Comparison of ENCODE assay signal across 10 cellular contexts in genomic region chr1:55127827-55128343, GRCh38.
DNase-seq lines count a peak whose midpoint lies in the region; ATAC-seq and TF ChIP-seq lines count a peak whose summit lies in the region.
"Had no signal": no experiment of that assay in that cellular context is flagged by ENCODE, and none has a peak within 500 bp of the region (broad histone marks: within the 10 kb centered on the region; RNA-seq: fewer than 3 reads in every experiment).

No MANE protein-coding gene starts in this region.

- DNase-seq in activated naive CD4-positive, alpha-beta T cell treated with anti-CD3 and anti-CD28 coated beads for 36 hours: peak; percentile 27
- DNase-seq in activated naive CD4-positive, alpha-beta T cell (lab: John Stamatoyannopoulos, UW): no peak
- no peak for DNase-seq in stimulated activated naive B cell treated with anti-CD40 and anti-IgM and Interleukin-4, amounts not matched to agents 10 μg/mL and 1 μg/mL and 100 μg/mL, for 72 hours
- DNase-seq in NCI-H1092 treated with DMSO at 0.1 percent for 48 hours (lab: John Stamatoyannopoulos, UW) (no peak), foreskin keratinocyte (no peak), AG08395 (ENCODE audit: low spot score) (no peak)

- TF ChIP-seq CTCF in foreskin keratinocyte (conservative IDR thresholded peaks at IDR 0.05): no peak

- H3K4me3 Mint-ChIP-seq in activated naive CD4-positive, alpha-beta T cell treated with anti-CD3 and anti-CD28 coated beads for 36 hours: no peak overlapping the region
- H3K4me3 Mint-ChIP-seq in activated T-helper 17 cell treated with anti-CD3 and anti-CD28 coated beads, Interleukin-2, amount 50 U/mL, for 72 hours: peak overlapping the region; percentile 44
- no peak overlapping the region for H3K4me3 Mint-ChIP-seq in stimulated activated naive B cell treated with anti-CD40 and anti-IgM and Interleukin-4, amounts not matched to agents 10 μg/mL and 1 μg/mL and 100 μg/mL, for 72 hours

- no peaks in the 10 kb centered on the region for H3K27me3 ChIP-seq in foreskin keratinocyte
- H3K27me3 ChIP-seq: tibial nerve had no signal

- no peaks in the 10 kb centered on the region for H3K4me1 ChIP-seq in foreskin keratinocyte
- H3K4me1 ChIP-seq: tibial nerve had no signal

- no peaks in the 10 kb centered on the region for H3K27me3 Mint-ChIP-seq in activated naive CD4-positive, alpha-beta T cell treated with anti-CD3 and anti-CD28 coated beads for 36 hours (ENCODE audit: low read depth)
- H3K27me3 Mint-ChIP-seq in activated T-helper 17 cell treated with anti-CD3 and anti-CD28 coated beads, Interleukin-2, amount 50 U/mL, for 72 hours: no peaks in the 10 kb centered on the region
- no peaks in the 10 kb centered on the region for H3K27me3 Mint-ChIP-seq in stimulated activated naive B cell treated with anti-CD40 and anti-IgM and Interleukin-4, amounts not matched to agents 10 μg/mL and 1 μg/mL and 100 μg/mL, for 72 hours

- peaks cover 35% of the 10 kb centered on the region for H3K4me1 Mint-ChIP-seq in activated naive CD4-positive, alpha-beta T cell treated with anti-CD3 and anti-CD28 coated beads for 36 hours (ENCODE audit: low read depth)
- H3K4me1 Mint-ChIP-seq in activated T-helper 17 cell treated with anti-CD3 and anti-CD28 coated beads, Interleukin-2, amount 50 U/mL, for 72 hours: peaks cover 26% of the 10 kb centered on the region
- H3K4me1 Mint-ChIP-seq in stimulated activated naive B cell treated with anti-CD40 and anti-IgM and Interleukin-4, amounts not matched to agents 10 μg/mL and 1 μg/mL and 100 μg/mL, for 72 hours: peaks cover 11 to 22% of the 10 kb centered on the region in 2 donors

- H3K36me3 Mint-ChIP-seq in activated naive CD4-positive, alpha-beta T cell treated with anti-CD3 and anti-CD28 coated beads for 36 hours (ENCODE audit: low read depth): peaks cover 51% of the 10 kb centered on the region
- peaks cover 41% of the 10 kb centered on the region for H3K36me3 Mint-ChIP-seq in activated T-helper 17 cell treated with anti-CD3 and anti-CD28 coated beads, Interleukin-2, amount 50 U/mL, for 72 hours (ENCODE audit: low read depth)
- H3K36me3 Mint-ChIP-seq in stimulated activated naive B cell treated with anti-CD40 and anti-IgM and Interleukin-4, amounts not matched to agents 10 μg/mL and 1 μg/mL and 100 μg/mL, for 72 hours: peaks cover 40 to 44% of the 10 kb centered on the region in 2 donors

- CTCF ChIA-PET in activated naive CD4-positive, alpha-beta T cell treated with anti-CD3 and anti-CD28 coated beads for 36 hours (lab: Charles Lee): interaction anchor here (0.7 kb wide), 1 partner anchor 43 kb away, joined by 3 read pairs; no protein-coding TSS in a partner anchor

- H3K27ac ChIP-seq in foreskin keratinocyte: no peak overlapping the region
- H3K27ac ChIP-seq: KMS-11, tibial nerve had no signal

- peak overlapping the region; percentile 80 for H3K27ac Mint-ChIP-seq in activated naive CD4-positive, alpha-beta T cell treated with anti-CD3 and anti-CD28 coated beads for 36 hours
- peak overlapping the region; percentile 83 for H3K27ac Mint-ChIP-seq in activated T-helper 17 cell treated with anti-CD3 and anti-CD28 coated beads, Interleukin-2, amount 50 U/mL, for 72 hours
- peak overlapping the region; percentile 53 for H3K27ac Mint-ChIP-seq in stimulated activated naive B cell treated with anti-CD40 and anti-IgM and Interleukin-4, amounts not matched to agents 10 μg/mL and 1 μg/mL and 100 μg/mL, for 72 hours

- intact Hi-C loops in activated naive CD4-positive, alpha-beta T cell treated with anti-CD3 and anti-CD28 coated beads for 36 hours (cut with micrococcal nuclease): loop anchor here (1.0 kb wide), 2 partner anchors 12 to 55 kb away; no protein-coding TSS in a partner anchor

- ATAC-seq in HG03060 (IDR thresholded peaks at IDR 0.05; ENCODE audit: low read depth, unreplicated experiment): peak; percentile 70
- peak; percentile 94 for ATAC-seq in activated T-helper 17 cell treated with anti-CD3 and anti-CD28 coated beads, Interleukin-2, amount 50 U/mL, for 72 hours (replicated peaks)
- peak; percentile 95 to 96 for ATAC-seq in stimulated activated naive B cell treated with anti-CD40 and anti-IgM and Interleukin-4, amounts not matched to agents 10 μg/mL and 1 μg/mL and 100 μg/mL, for 72 hours (replicated peaks)
- ATAC-seq in foreskin keratinocyte: no peak

- H3K9me3 Mint-ChIP-seq in activated naive CD4-positive, alpha-beta T cell treated with anti-CD3 and anti-CD28 coated beads for 36 hours: no peaks in the 10 kb centered on the region
- no peaks in the 10 kb centered on the region for H3K9me3 Mint-ChIP-seq in activated T-helper 17 cell treated with anti-CD3 and anti-CD28 coated beads, Interleukin-2, amount 50 U/mL, for 72 hours
- no peaks in the 10 kb centered on the region for H3K9me3 Mint-ChIP-seq in stimulated activated naive B cell treated with anti-CD40 and anti-IgM and Interleukin-4, amounts not matched to agents 10 μg/mL and 1 μg/mL and 100 μg/mL, for 72 hours
